In the genomic region with DNA sequence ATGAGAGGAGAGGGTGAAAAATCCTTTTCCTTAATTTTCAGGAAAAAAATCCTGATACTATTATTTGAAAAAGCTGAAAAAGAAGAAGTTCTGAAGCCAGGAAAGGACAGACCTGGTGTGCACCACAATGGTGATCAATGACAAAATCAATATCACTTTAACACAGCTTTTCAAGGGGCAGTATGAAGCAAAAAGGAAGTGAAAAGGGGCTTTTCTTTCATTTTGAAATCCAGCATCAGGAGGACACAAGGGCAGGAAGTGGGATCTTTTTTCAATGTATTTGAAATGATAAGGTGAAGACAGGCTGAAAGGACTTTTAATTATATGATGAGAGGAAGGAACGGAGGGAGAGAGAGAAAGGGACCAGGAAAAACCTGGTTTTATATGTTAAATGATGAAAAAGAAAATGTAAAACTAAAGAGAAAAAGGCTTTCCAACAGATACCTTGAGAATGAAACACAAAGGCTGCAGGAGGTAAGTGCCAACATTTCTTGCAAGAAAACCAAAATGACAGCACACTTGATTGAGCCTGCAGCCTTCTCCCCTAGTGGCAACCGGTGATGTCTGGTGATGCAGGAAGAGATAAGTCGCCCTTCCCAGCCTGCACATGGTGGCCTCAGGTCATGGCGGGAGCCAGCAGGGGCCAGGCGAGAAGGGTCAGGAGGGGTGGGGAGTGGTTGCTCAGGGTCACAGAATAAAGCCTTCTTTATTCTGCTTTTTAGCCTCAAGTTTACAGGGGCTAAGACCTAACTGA, we compare ENCODE assay signal across 2 cellular contexts.
TF ChIP-seq lines count a peak whose summit lies in the region.

No MANE protein-coding gene starts in this region.

TF ChIP-seq in GM23338, 12 proteins besides CTCF, POLR2A, EP300 and RAD21:
- TF ChIP-seq ZNF114 (CRISPR knock-in tag; IDR thresholded peaks at IDR 0.05), result no peak
TF ChIP-seq in GM23338: peak in this region for 0.

TF ChIP-seq in SK-N-SH, 30 proteins besides CTCF, POLR2A, EP300 and RAD21:
- TF ChIP-seq FOXJ3 (CRISPR knock-in tag; IDR thresholded peaks at IDR 0.05) (peak; percentile 43; the same call in 1 of the 2 replicates), RCOR1 (IDR thresholded peaks at IDR 0.05; ENCODE audit: low read length) (peak; percentile 79; the same call in 1 of the 2 replicates), MXI1 (IDR thresholded peaks at IDR 0.05; ENCODE audit: low read depth, low read length) (peak; percentile 39; the same call in 1 of the 2 replicates), RFX5 (IDR thresholded peaks at IDR 0.05; ENCODE audit: low read length) (peak; percentile 48; the same call in 1 of the 2 replicates), FOSL2 (IDR thresholded peaks at IDR 0.05; ENCODE audit: borderline replicate concordance, low read depth) (no peak), CHD2 (IDR thresholded peaks at IDR 0.05; ENCODE audit: low read length, partially characterized antibody) (peak; percentile 30), GATA2 (CRISPR knock-in tag; IDR thresholded peaks at IDR 0.05) (peak; percentile 97), YY1 (IDR thresholded peaks at IDR 0.05; ENCODE audit: low read depth) (no peak), NFIC (IDR thresholded peaks at IDR 0.05; ENCODE audit: borderline replicate concordance) (no peak)
- TF ChIP-seq, protein P1, sequence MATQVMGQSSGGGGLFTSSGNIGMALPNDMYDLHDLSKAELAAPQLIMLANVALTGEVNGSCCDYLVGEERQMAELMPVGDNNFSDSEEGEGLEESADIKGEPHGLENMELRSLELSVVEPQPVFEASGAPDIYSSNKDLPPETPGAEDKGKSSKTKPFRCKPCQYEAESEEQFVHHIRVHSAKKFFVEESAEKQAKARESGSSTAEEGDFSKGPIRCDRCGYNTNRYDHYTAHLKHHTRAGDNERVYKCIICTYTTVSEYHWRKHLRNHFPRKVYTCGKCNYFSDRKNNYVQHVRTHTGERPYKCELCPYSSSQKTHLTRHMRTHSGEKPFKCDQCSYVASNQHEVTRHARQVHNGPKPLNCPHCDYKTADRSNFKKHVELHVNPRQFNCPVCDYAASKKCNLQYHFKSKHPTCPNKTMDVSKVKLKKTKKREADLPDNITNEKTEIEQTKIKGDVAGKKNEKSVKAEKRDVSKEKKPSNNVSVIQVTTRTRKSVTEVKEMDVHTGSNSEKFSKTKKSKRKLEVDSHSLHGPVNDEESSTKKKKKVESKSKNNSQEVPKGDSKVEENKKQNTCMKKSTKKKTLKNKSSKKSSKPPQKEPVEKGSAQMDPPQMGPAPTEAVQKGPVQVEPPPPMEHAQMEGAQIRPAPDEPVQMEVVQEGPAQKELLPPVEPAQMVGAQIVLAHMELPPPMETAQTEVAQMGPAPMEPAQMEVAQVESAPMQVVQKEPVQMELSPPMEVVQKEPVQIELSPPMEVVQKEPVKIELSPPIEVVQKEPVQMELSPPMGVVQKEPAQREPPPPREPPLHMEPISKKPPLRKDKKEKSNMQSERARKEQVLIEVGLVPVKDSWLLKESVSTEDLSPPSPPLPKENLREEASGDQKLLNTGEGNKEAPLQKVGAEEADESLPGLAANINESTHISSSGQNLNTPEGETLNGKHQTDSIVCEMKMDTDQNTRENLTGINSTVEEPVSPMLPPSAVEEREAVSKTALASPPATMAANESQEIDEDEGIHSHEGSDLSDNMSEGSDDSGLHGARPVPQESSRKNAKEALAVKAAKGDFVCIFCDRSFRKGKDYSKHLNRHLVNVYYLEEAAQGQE (IDR thresholded peaks at IDR 0.05; ENCODE audit: low read depth, low read length), result no peak
